Comparison of ENCODE assay signal across 8 cellular contexts in the genomic region with DNA sequence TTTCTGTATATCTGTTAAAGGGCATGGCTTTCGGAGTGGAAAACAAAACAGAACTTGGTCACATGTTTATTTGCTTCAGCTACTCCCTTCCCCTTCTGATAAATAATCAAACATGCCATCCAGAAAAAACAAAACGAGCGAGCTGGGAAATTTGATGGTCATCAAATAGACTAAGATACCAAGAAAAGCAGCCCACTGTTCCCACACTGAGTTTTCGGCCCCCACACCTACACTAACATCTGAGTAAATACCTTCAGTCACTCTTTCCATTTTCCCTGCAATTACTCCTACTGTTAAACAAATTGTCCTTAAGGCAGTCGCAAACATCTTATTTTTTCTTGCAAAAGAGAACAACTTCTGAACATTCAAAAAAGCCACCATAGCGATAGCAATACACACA.
DNase-seq lines count a peak whose midpoint lies in the region; ATAC-seq and TF ChIP-seq lines count a peak whose summit lies in the region.
"Had no signal": no experiment of that assay in that cellular context is flagged by ENCODE, and none has a peak within 500 bp of the region (broad histone marks: within the 10 kb centered on the region; RNA-seq: fewer than 3 reads in every experiment).

No MANE protein-coding gene starts in this region.

- WGBS in IMR-90 (ENCODE audit: extremely low coverage in 2 of 2, insufficient read length in 1 of 2), 2 experiments, result no CpG with 5 or more reads among the region's 6 CpGs

- H3K27ac ChIP-seq in IMR-90 (ENCODE audit: insufficient read depth, low read length) (peak overlapping the region; percentile 99), right atrium auricular region (peak overlapping the region; percentile 88 to 91)

- peak overlapping the region; percentile 79 to 87; a peak in 3 of 4 replicates for H4K8ac ChIP-seq in IMR-90 (ENCODE audit: low read depth in 2 of 2, low read length in 2 of 2)

- peak overlapping the region; percentile 90 for H2BK5ac ChIP-seq in IMR-90 (ENCODE audit: low read depth, low read length, poor library complexity, severe bottlenecking)

- H3K4me1 Mint-ChIP-seq in activated CD8-positive, alpha-beta T cell treated with anti-CD3 and anti-CD28 coated beads, Interleukin-2, amount 10 ng/mL, durations not matched to agents 7 days and 5 days (ENCODE audit: low read depth), result peaks cover 71% of the 10 kb centered on the region
- peaks cover 52% of the 10 kb centered on the region for H3K4me1 Mint-ChIP-seq in stimulated activated effector memory CD8-positive, alpha-beta T cell treated with anti-CD3 and anti-CD28 coated beads, Interleukin-12 subunit alpha, Interleukin-12 subunit beta, amount 100 ng/mL, for 72 hours

- POLR2A ChIA-PET in IMR-90 (lab: Charles Lee; ENCODE audit: unreplicated experiment), result no interaction called here
- POLR2A ChIA-PET in activated CD8-positive, alpha-beta T cell treated with anti-CD3 and anti-CD28 coated beads, Interleukin-2, amount 10 ng/mL, durations not matched to agents 7 days and 5 days (lab: Charles Lee), result interaction anchor here (0.6 to 4.8 kb wide), 10 partner anchors 18 to 456 kb away, joined by 3 to 47 read pairs (median 5); no protein-coding TSS in a partner anchor

- no peak overlapping the region for H2AK9ac ChIP-seq in IMR-90 (replicated peaks; ENCODE audit: low read depth, low read length, poor library complexity)

- no peaks in the 10 kb centered on the region for H3K9me3 Mint-ChIP-seq in activated CD8-positive, alpha-beta T cell treated with anti-CD3 and anti-CD28 coated beads, Interleukin-2, amount 10 ng/mL, durations not matched to agents 7 days and 5 days (ENCODE audit: insufficient read depth)
- H3K9me3 Mint-ChIP-seq in stimulated activated effector memory CD8-positive, alpha-beta T cell treated with anti-CD3 and anti-CD28 coated beads, Interleukin-12 subunit alpha, Interleukin-12 subunit beta, amount 100 ng/mL, for 72 hours, result no peaks in the 10 kb centered on the region

- peak; percentile 37; the same call in 1 of the 2 replicates for TF ChIP-seq POLR2A in IMR-90 (IDR thresholded peaks at IDR 0.05; ENCODE audit: low read depth, low read length)

- H3K14ac ChIP-seq in IMR-90 (replicated peaks; ENCODE audit: low read depth, low read length), result peak overlapping the region; percentile 46

- TF ChIP-seq RAD21 in IMR-90 (IDR thresholded peaks at IDR 0.05; ENCODE audit: low read length), result 0 out of 2 replicates have a peak, but pooled peaks have one; percentile 16

- peak overlapping the region; percentile 26 for H2BK120ac ChIP-seq in IMR-90 (ENCODE audit: low read depth, low read length)

- H3K4me2 ChIP-seq in IMR-90 (ENCODE audit: low read depth, low read length), result peak overlapping the region; percentile 89

- ATAC-seq in IMR-90 (ENCODE audit: low read depth) (no peak), GM21423 (IDR thresholded peaks at IDR 0.05; ENCODE audit: unreplicated experiment) (no peak)
- peak; percentile 4 for ATAC-seq in activated CD8-positive, alpha-beta T cell treated with anti-CD3 and anti-CD28 coated beads, Interleukin-2, amount 10 ng/mL, durations not matched to agents 7 days and 5 days
- ATAC-seq in stimulated activated effector memory CD8-positive, alpha-beta T cell treated with anti-CD3 and anti-CD28 coated beads, Interleukin-12 subunit alpha, Interleukin-12 subunit beta, amount 100 ng/mL, for 72 hours, result no peak

- peak overlapping the region; percentile 26; the same call in 1 of the 2 replicates for H3K23ac ChIP-seq in IMR-90 (ENCODE audit: low read depth, low read length)

- H3K4ac ChIP-seq in IMR-90 (ENCODE audit: low read depth, low read length), result peak overlapping the region; percentile 25; the same call in 1 of the 2 replicates

- H3K4me1 ChIP-seq in IMR-90 (ENCODE audit: control insufficient read depth, insufficient read depth, low read length), result peaks cover 9% of the 10 kb centered on the region
- peaks cover 0 to 60% of the 10 kb centered on the region in 2 donors for H3K4me1 ChIP-seq in right atrium auricular region

- H3K27ac Mint-ChIP-seq in activated CD8-positive, alpha-beta T cell treated with anti-CD3 and anti-CD28 coated beads, Interleukin-2, amount 10 ng/mL, durations not matched to agents 7 days and 5 days, result peak overlapping the region; percentile 94
- peak overlapping the region; percentile 97 for H3K27ac Mint-ChIP-seq in stimulated activated effector memory CD8-positive, alpha-beta T cell treated with anti-CD3 and anti-CD28 coated beads, Interleukin-12 subunit alpha, Interleukin-12 subunit beta, amount 100 ng/mL, for 72 hours

- peak overlapping the region; percentile 48 for H3K18ac ChIP-seq in IMR-90 (ENCODE audit: low read depth, low read length)

- intact Hi-C loops in IMR-90 (cut with micrococcal nuclease), result loop anchor here (1.0 to 5.0 kb wide), 3 partner anchors 64 to 412 kb away; no protein-coding TSS in a partner anchor

- TF ChIP-seq CTCF in IMR-90 (conservative IDR thresholded peaks at IDR 0.05; ENCODE audit: low read depth, low read length) (no peak), right atrium auricular region (IDR thresholded peaks at IDR 0.05) (no peak)

- peak overlapping the region; percentile 13; the same call in 1 of the 2 replicates for H2AK5ac ChIP-seq in IMR-90 (ENCODE audit: low read depth, low read length)

- no TSS peak for BruUV-seq in IMR-90 (replicated peaks; lab: Mats Ljungman, UMichigan)

- no peaks in the 10 kb centered on the region for H3K27me3 Mint-ChIP-seq in activated CD8-positive, alpha-beta T cell treated with anti-CD3 and anti-CD28 coated beads, Interleukin-2, amount 10 ng/mL, durations not matched to agents 7 days and 5 days (ENCODE audit: low read depth)

- peak overlapping the region; percentile 1; the same call in 2 of the 3 replicates for H2BK15ac ChIP-seq in IMR-90 (ENCODE audit: low read depth, low read length)

- peak overlapping the region; percentile 52 for H4K5ac ChIP-seq in IMR-90 (ENCODE audit: low read depth, low read length)

- H3K27me3 ChIP-seq in IMR-90 (ENCODE audit: control insufficient read depth, insufficient read depth, low read length), result no peaks in the 10 kb centered on the region
- H3K27me3 ChIP-seq in right atrium auricular region, result no peaks in the 10 kb centered on the region

- H3K9ac ChIP-seq in IMR-90 (ENCODE audit: low read depth, low read length), result peak overlapping the region; percentile 99

- CTCF ChIA-PET in IMR-90 (lab: Yijun Ruan, JAX), result interaction anchor here (0.6 kb wide), 2 partner anchors 10 to 208 kb away, joined by 3 read pairs; no protein-coding TSS in a partner anchor
- CTCF ChIA-PET in activated CD8-positive, alpha-beta T cell treated with anti-CD3 and anti-CD28 coated beads, Interleukin-2, amount 10 ng/mL, durations not matched to agents 7 days and 5 days (lab: Charles Lee), result interaction anchor here (0.5 to 3.4 kb wide), 4 partner anchors 58 to 179 kb away, joined by 3 to 18 read pairs (median 4); no protein-coding TSS in a partner anchor

- H4K91ac ChIP-seq in IMR-90 (ENCODE audit: insufficient read depth, low read depth, low read length), result peak overlapping the region; percentile 2; the same call in 1 of the 2 replicates

- no peak overlapping the region for H2AFZ ChIP-seq in IMR-90 (replicated peaks; ENCODE audit: low read length, poor library complexity)

- peak overlapping the region; percentile 64 for H3K4me3 ChIP-seq in IMR-90 (ENCODE audit: insufficient read depth, low read depth, low read length)
- H3K4me3 ChIP-seq in right atrium auricular region, result peak overlapping the region; percentile 43 to 53

- H3K4me3 Mint-ChIP-seq in activated CD8-positive, alpha-beta T cell treated with anti-CD3 and anti-CD28 coated beads, Interleukin-2, amount 10 ng/mL, durations not matched to agents 7 days and 5 days, result peak overlapping the region; percentile 98
- H3K4me3 Mint-ChIP-seq in stimulated activated effector memory CD8-positive, alpha-beta T cell treated with anti-CD3 and anti-CD28 coated beads, Interleukin-12 subunit alpha, Interleukin-12 subunit beta, amount 100 ng/mL, for 72 hours, result peak overlapping the region; percentile 93

- peaks cover 4% of the 10 kb centered on the region; the same call in 1 of the 2 replicates for H3K9me1 ChIP-seq in IMR-90 (ENCODE audit: insufficient read depth, low read length)

- peaks cover 14 to 55% of the 10 kb centered on the region in 2 experiments for H3K79me1 ChIP-seq in IMR-90 (ENCODE audit: low read depth in 1 of 2, low read length in 2 of 2)

- no peak for DNase-seq in IMR-90
- DNase-seq in activated CD8-positive, alpha-beta T cell treated with anti-CD3 and anti-CD28 coated beads, Interleukin-2, amount 10 ng/mL, durations not matched to agents 7 days and 5 days, result no peak
- DNase-seq in right atrium auricular region (ENCODE audit: low spot score), result no peak
- no peak for DNase-seq in stimulated activated effector memory CD8-positive, alpha-beta T cell treated with anti-CD3 and anti-CD28 coated beads, Interleukin-12 subunit alpha, Interleukin-12 subunit beta, amount 100 ng/mL, for 72 hours (ENCODE audit: low spot score in 2 of 2)
- DNase-seq in G401 (ENCODE audit: low spot score), result no peak
- no peak for DNase-seq in kidney glomerular epithelial cell (lab: John Stamatoyannopoulos, UW)
- DNase-seq: left cardiac atrium had no signal

- H3K56ac ChIP-seq in IMR-90 (ENCODE audit: extremely low read depth, insufficient read depth, low read length), result peak overlapping the region; percentile 97; the same call in 1 of the 2 replicates

- in situ Hi-C loops in IMR-90 (cut with MboI; ENCODE audit: low sequenced_read_pairs) (no loop called here), G401 (cut with HindIII; ENCODE audit: low sequenced_read_pairs) (no loop called here)

- dilution Hi-C loops in IMR-90 (cut with HindIII; ENCODE audit: low sequenced_read_pairs, unreplicated experiment), result no loop called here

- H3K9me3 ChIP-seq in IMR-90 (ENCODE audit: control insufficient read depth, insufficient read depth, low read length) (no peaks in the 10 kb centered on the region), right atrium auricular region (no peaks in the 10 kb centered on the region)

- peak overlapping the region; percentile 34; the same call in 1 of the 2 replicates for H2BK20ac ChIP-seq in IMR-90 (ENCODE audit: low read depth, low read length)

- H3K36me3 Mint-ChIP-seq in activated CD8-positive, alpha-beta T cell treated with anti-CD3 and anti-CD28 coated beads, Interleukin-2, amount 10 ng/mL, durations not matched to agents 7 days and 5 days (ENCODE audit: low read depth), result peaks cover 23% of the 10 kb centered on the region
- peaks cover 19% of the 10 kb centered on the region for H3K36me3 Mint-ChIP-seq in stimulated activated effector memory CD8-positive, alpha-beta T cell treated with anti-CD3 and anti-CD28 coated beads, Interleukin-12 subunit alpha, Interleukin-12 subunit beta, amount 100 ng/mL, for 72 hours

- no peaks in the 10 kb centered on the region for H4K20me1 ChIP-seq in IMR-90 (ENCODE audit: insufficient read depth, low read length)

- H3K36me3 ChIP-seq in IMR-90 (ENCODE audit: control insufficient read depth, insufficient read depth, low read length) (no peaks in the 10 kb centered on the region), right atrium auricular region (no peaks in the 10 kb centered on the region)

TF ChIP-seq in IMR-90, 13 proteins besides CTCF, POLR2A, EP300 and RAD21 (continues in another document):
- no peak for TF ChIP-seq FOS (IDR thresholded peaks at IDR 0.05; ENCODE audit: low read depth, low read length)
